ENCODE assay signal across 10 cellular contexts in the genomic region with DNA sequence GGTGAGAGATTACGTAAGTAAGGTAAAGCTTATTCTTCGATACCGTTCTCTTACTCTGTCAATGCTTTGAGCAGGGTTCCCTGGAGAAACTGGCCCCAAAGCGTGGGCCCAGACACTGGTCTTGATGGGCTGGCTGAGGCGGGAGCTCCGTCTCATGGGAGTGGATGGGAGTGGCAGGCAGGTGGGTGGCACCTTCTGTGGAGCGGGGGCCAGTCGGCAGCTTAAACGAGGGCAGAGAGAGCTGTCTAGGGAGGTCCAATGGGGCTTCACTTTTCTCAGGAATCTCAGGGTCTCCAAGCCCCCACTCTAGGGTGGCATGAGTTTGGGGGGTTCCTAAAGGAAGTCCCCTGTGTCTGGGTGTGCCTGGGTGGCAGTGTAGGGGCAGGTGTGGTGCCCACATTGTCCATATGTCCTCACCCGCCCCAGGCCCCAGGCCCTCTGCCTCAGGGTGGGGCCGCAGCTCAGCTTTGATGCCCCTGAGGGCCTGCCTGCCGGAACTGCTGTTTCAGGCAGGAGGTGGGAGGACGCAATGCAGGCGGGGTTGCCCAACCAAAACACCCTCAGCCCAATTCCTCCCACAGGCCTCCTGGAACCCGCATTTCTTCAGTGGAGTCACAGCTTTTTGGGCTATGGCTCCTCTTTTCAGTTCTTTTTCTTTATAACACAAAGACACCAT. TPM values are rescaled to one million over a fixed set of nuclear protein-coding genes. Genes with fewer than 3 reads are reported as not detected.
DNase-seq lines count a peak whose midpoint lies in the region; ATAC-seq and TF ChIP-seq lines count a peak whose summit lies in the region.
"Had no signal": no experiment of that assay in that cellular context is flagged by ENCODE, and none has a peak within 500 bp of the region (broad histone marks: within the 10 kb centered on the region; RNA-seq: fewer than 3 reads in every experiment).

No MANE protein-coding gene starts in this region.

- no peak overlapping the region for H4K5ac ChIP-seq in IMR-90 (ENCODE audit: low read depth, low read length)

- H3K4me2 ChIP-seq in IMR-90 (ENCODE audit: low read depth, low read length): no peak overlapping the region

- H3K4me1 ChIP-seq in IMR-90 (ENCODE audit: control insufficient read depth, insufficient read depth, low read length): peaks cover 22% of the 10 kb centered on the region

- no peak overlapping the region for H3K27ac ChIP-seq in IMR-90 (ENCODE audit: insufficient read depth, low read length)

- H3K4me1 Mint-ChIP-seq in CD14-positive monocyte: peaks cover 59% of the 10 kb centered on the region
- peaks cover 78% of the 10 kb centered on the region for H3K4me1 Mint-ChIP-seq in activated CD4-positive, alpha-beta memory T cell treated with anti-CD3 and anti-CD28 coated beads, Interleukin-2, amount 10 ng/mL, durations not matched to agents 7 days and 5 days
- peaks cover 10% of the 10 kb centered on the region in 3 donors for H3K4me1 Mint-ChIP-seq in naive B cell
- peaks cover 7% of the 10 kb centered on the region for H3K4me1 Mint-ChIP-seq in progenitor cell of endocrine pancreas (ENCODE audit: low read depth)

- BruUV-seq in IMR-90 (replicated peaks; lab: Mats Ljungman, UMichigan): no TSS peak

- no peak overlapping the region; the same call in 1 of the 2 replicates for H3K18ac ChIP-seq in IMR-90 (ENCODE audit: low read depth, low read length)

- DNase-seq in CD14-positive monocyte (ENCODE audit: low spot score) (peak; percentile 79), IMR-90 (no peak), naive B cell (no peak), AG08396 (ENCODE audit: low spot score) (no peak), progenitor cell of endocrine pancreas (ENCODE audit: low spot score, unreplicated experiment) (no peak), DMS53 treated with DMSO at 0.1 percent for 48 hours (lab: John Stamatoyannopoulos, UW; ENCODE audit: unreplicated experiment) (no peak)
- DNase-seq in activated CD4-positive, alpha-beta memory T cell treated with anti-CD3 and anti-CD28 coated beads, Interleukin-2, amount 10 ng/mL, durations not matched to agents 7 days and 5 days: no peak
- DNase-seq: NCI-H1105, occipital lobe had no signal

- dilution Hi-C loops in IMR-90 (cut with HindIII; ENCODE audit: low sequenced_read_pairs, unreplicated experiment): no loop called here

- no peaks in the 10 kb centered on the region for H3K36me3 ChIP-seq in IMR-90 (ENCODE audit: control insufficient read depth, insufficient read depth, low read length)

- TF ChIP-seq RAD21 in IMR-90 (IDR thresholded peaks at IDR 0.05; ENCODE audit: low read length): no peak

- ATAC-seq in IMR-90 (ENCODE audit: low read depth): no peak
- no peak for ATAC-seq in naive B cell (ENCODE audit: low read depth in 2 of 2)
- ATAC-seq in GM19467 (IDR thresholded peaks at IDR 0.05; ENCODE audit: unreplicated experiment): no peak

- H3K79me1 ChIP-seq in IMR-90 (ENCODE audit: low read depth in 1 of 2, low read length in 2 of 2): peaks cover 0 to 4% of the 10 kb centered on the region in 2 experiments; a peak in 1 of 4 replicates

- H3K27ac Mint-ChIP-seq in CD14-positive monocyte: peak overlapping the region; percentile 38 to 97 (median 94)
- peak overlapping the region; percentile 97 for H3K27ac Mint-ChIP-seq in activated CD4-positive, alpha-beta memory T cell treated with anti-CD3 and anti-CD28 coated beads, Interleukin-2, amount 10 ng/mL, durations not matched to agents 7 days and 5 days
- H3K27ac Mint-ChIP-seq in naive B cell: peak overlapping the region in 5 of 6 donors; percentile 66 to 96 (median 74)
- H3K27ac Mint-ChIP-seq in progenitor cell of endocrine pancreas: no peak overlapping the region

- H3K4ac ChIP-seq in IMR-90 (ENCODE audit: low read depth, low read length): no peak overlapping the region; the same call in 1 of the 2 replicates

- H2BK5ac ChIP-seq in IMR-90 (ENCODE audit: low read depth, low read length, poor library complexity, severe bottlenecking): no peak overlapping the region

- no peaks in the 10 kb centered on the region for H3K9me3 ChIP-seq in IMR-90 (ENCODE audit: control insufficient read depth, insufficient read depth, low read length)

- H3K36me3 Mint-ChIP-seq in CD14-positive monocyte (peaks cover 0 to 23% of the 10 kb centered on the region in 2 donors), naive B cell (no peaks in the 10 kb centered on the region), progenitor cell of endocrine pancreas (ENCODE audit: insufficient read depth) (no peaks in the 10 kb centered on the region)
- peaks cover 5% of the 10 kb centered on the region for H3K36me3 Mint-ChIP-seq in activated CD4-positive, alpha-beta memory T cell treated with anti-CD3 and anti-CD28 coated beads, Interleukin-2, amount 10 ng/mL, durations not matched to agents 7 days and 5 days (ENCODE audit: low read depth)

- peaks cover 5 to 27% (median 26%) of the 10 kb centered on the region in 3 donors for H3K27me3 Mint-ChIP-seq in CD14-positive monocyte (ENCODE audit: low read depth in 3 of 3)
- H3K27me3 Mint-ChIP-seq in activated CD4-positive, alpha-beta memory T cell treated with anti-CD3 and anti-CD28 coated beads, Interleukin-2, amount 10 ng/mL, durations not matched to agents 7 days and 5 days: no peaks in the 10 kb centered on the region
- H3K27me3 Mint-ChIP-seq in naive B cell: peaks cover 10 to 24% (median 21%) of the 10 kb centered on the region in 3 donors
- H3K27me3 Mint-ChIP-seq in progenitor cell of endocrine pancreas: peaks cover 20% of the 10 kb centered on the region

- H2AK9ac ChIP-seq in IMR-90 (replicated peaks; ENCODE audit: low read depth, low read length, poor library complexity): peak overlapping the region; percentile 68

- no peak overlapping the region for H4K8ac ChIP-seq in IMR-90 (ENCODE audit: low read depth in 2 of 2, low read length in 2 of 2)

- no peak for TF ChIP-seq POLR2A in IMR-90 (IDR thresholded peaks at IDR 0.05; ENCODE audit: low read depth, low read length)

- H3K56ac ChIP-seq in IMR-90 (ENCODE audit: extremely low read depth, insufficient read depth, low read length): no peak overlapping the region

- H2AFZ ChIP-seq in IMR-90 (replicated peaks; ENCODE audit: low read length, poor library complexity): peak overlapping the region; percentile 13

- in situ Hi-C loops in IMR-90 (cut with MboI; ENCODE audit: low sequenced_read_pairs): no loop called here

- H2BK120ac ChIP-seq in IMR-90 (ENCODE audit: low read depth, low read length): peak overlapping the region; percentile 19; the same call in 1 of the 2 replicates

- TF ChIP-seq CTCF in CD14-positive monocyte (IDR thresholded peaks at IDR 0.05): no peak
- TF ChIP-seq CTCF in IMR-90 (conservative IDR thresholded peaks at IDR 0.05; ENCODE audit: low read depth, low read length): no peak
- TF ChIP-seq CTCF in progenitor cell of endocrine pancreas (IDR thresholded peaks at IDR 0.05; ENCODE audit: unreplicated experiment): no peak

- H4K20me1 ChIP-seq in IMR-90 (ENCODE audit: insufficient read depth, low read length): no peaks in the 10 kb centered on the region

- peak overlapping the region; percentile 46; the same call in 1 of the 2 replicates for H4K91ac ChIP-seq in IMR-90 (ENCODE audit: insufficient read depth, low read depth, low read length)

- H3K4me3 Mint-ChIP-seq in CD14-positive monocyte (peak overlapping the region; percentile 57 to 58), naive B cell (peak overlapping the region in 2 of 8 donors; percentile 12 to 16), progenitor cell of endocrine pancreas (ENCODE audit: low read depth) (no peak overlapping the region)
- no peak overlapping the region for H3K4me3 Mint-ChIP-seq in activated CD4-positive, alpha-beta memory T cell treated with anti-CD3 and anti-CD28 coated beads, Interleukin-2, amount 10 ng/mL, durations not matched to agents 7 days and 5 days

- no peak overlapping the region for H3K4me3 ChIP-seq in IMR-90 (ENCODE audit: insufficient read depth, low read depth, low read length)

- CTCF ChIA-PET in IMR-90 (lab: Yijun Ruan, JAX): no interaction called here
- CTCF ChIA-PET in activated CD4-positive, alpha-beta memory T cell treated with anti-CD3 and anti-CD28 coated beads, Interleukin-2, amount 10 ng/mL, durations not matched to agents 7 days and 5 days (lab: Charles Lee): interaction anchor here (1.0 to 1.3 kb wide), 2 partner anchors 31 to 677 kb away, joined by 3 to 4 read pairs; no protein-coding TSS in a partner anchor

- H3K27me3 ChIP-seq in IMR-90 (ENCODE audit: control insufficient read depth, insufficient read depth, low read length): no peaks in the 10 kb centered on the region

- peaks cover 0 to 5% (median 0%) of the 10 kb centered on the region in 7 donors for H3K9me3 Mint-ChIP-seq in CD14-positive monocyte
- no peaks in the 10 kb centered on the region for H3K9me3 Mint-ChIP-seq in activated CD4-positive, alpha-beta memory T cell treated with anti-CD3 and anti-CD28 coated beads, Interleukin-2, amount 10 ng/mL, durations not matched to agents 7 days and 5 days
- H3K9me3 Mint-ChIP-seq in naive B cell: no peaks in the 10 kb centered on the region
- no peaks in the 10 kb centered on the region for H3K9me3 Mint-ChIP-seq in progenitor cell of endocrine pancreas (ENCODE audit: low read depth)

- POLR2A ChIA-PET in IMR-90 (lab: Charles Lee; ENCODE audit: unreplicated experiment): no interaction called here
- POLR2A ChIA-PET in activated CD4-positive, alpha-beta memory T cell treated with anti-CD3 and anti-CD28 coated beads, Interleukin-2, amount 10 ng/mL, durations not matched to agents 7 days and 5 days (lab: Charles Lee): interaction anchor here (1.1 to 9.9 kb wide), 5 partner anchors 11 to 108 kb away, joined by 3 to 114 read pairs (median 5); partner anchors contain the start of gene FOSL2

- intact Hi-C loops in CD14-positive monocyte (cut with micrococcal nuclease): loop anchor here (2.0 kb wide), 1 partner anchor 31 kb away; no protein-coding TSS in a partner anchor
- intact Hi-C loops in IMR-90 (cut with micrococcal nuclease): no loop called here

- 89% methylated on average over 5 of the region's 15 CpGs; no CpG with 5 or more reads in 1 of the 2 experiments for WGBS in IMR-90 (ENCODE audit: extremely low coverage in 2 of 2, insufficient read length in 1 of 2), 2 experiments

- H3K14ac ChIP-seq in IMR-90 (replicated peaks; ENCODE audit: low read depth, low read length): peak overlapping the region; percentile 48; the same call in 1 of the 2 replicates

- H2AK5ac ChIP-seq in IMR-90 (ENCODE audit: low read depth, low read length): peak overlapping the region; percentile 83

- H2BK15ac ChIP-seq in IMR-90 (ENCODE audit: low read depth, low read length): 0 out of 3 replicates have a peak overlapping the region, but pooled peaks have one; percentile 55

- no peak overlapping the region for H3K23ac ChIP-seq in IMR-90 (ENCODE audit: low read depth, low read length)

- H3K9me1 ChIP-seq in IMR-90 (ENCODE audit: insufficient read depth, low read length): peaks cover 20% of the 10 kb centered on the region

- peak overlapping the region; percentile 25; the same call in 1 of the 2 replicates for H2BK20ac ChIP-seq in IMR-90 (ENCODE audit: low read depth, low read length)

- no peak overlapping the region for H3K9ac ChIP-seq in IMR-90 (ENCODE audit: low read depth, low read length)

RNA-seq across cellular contexts. Expression of gene FOSL2, which starts 32.5 kb away (rescaled TPM):
- polyA plus RNA-seq in CD14-positive monocyte: 10 to 100 TPM; 24.8 to 28.6 TPM
- total RNA-seq in IMR-90 (2012; rRNA removed): 31.4 and 32.2 TPM in 2 replicates
- 46.3 and 51.1 TPM in 2 replicates for polyA plus RNA-seq in IMR-90 (2012; rRNA removed)
- polyA plus RNA-seq in IMR-90 (2012; cell fraction: cytosol; rRNA removed): 52.1 and 52.3 TPM in 2 replicates
- 91.1 and 119 TPM in 2 replicates for polyA plus RNA-seq in IMR-90 (2012; cell fraction: nucleus; rRNA removed; ENCODE audit: low replicate concordance)
- 100 to 1,000 TPM in 1 of 2 experiments, 10 to 100 TPM in 1; 96.4 to 100 TPM for total RNA-seq in activated CD4-positive, alpha-beta memory T cell treated with anti-CD3 and anti-CD28 coated beads, Interleukin-2, amount 10 ng/mL, durations not matched to agents 7 days and 5 days
- polyA plus RNA-seq in naive B cell (ENCODE audit: low read depth in 6 of 6): under 1 TPM; 0.06 to 0.77 (median 0.11) TPM
- total RNA-seq in progenitor cell of endocrine pancreas: 38.4 and 42.5 TPM in 2 replicates

Comparison
In these comparisons a context has a peak if more than half of its experiments do, and no peak if none do; other contexts are left out.
1. H3K4me3 Mint-ChIP-seq: peak in CD14-positive monocyte (2 of 2); none in activated CD4-positive, alpha-beta memory T cell treated with anti-CD3 and anti-CD28 coated beads, Interleukin-2, amount 10 ng/mL, durations not matched to agents 7 days and 5 days (single experiment) and progenitor cell of endocrine pancreas (single experiment).